ENCODE assay signal across 8 cellular contexts in genomic region chr5:138463335-138464017, GRCh38. TPM values are rescaled to one million over a fixed set of nuclear protein-coding genes. Genes with fewer than 3 reads are reported as not detected.
A peak's percentile ranks its signal among the peaks of the same experiment; 100 is the strongest.
DNase-seq lines count a peak whose midpoint lies in the region; ATAC-seq and TF ChIP-seq lines count a peak whose summit lies in the region.

No MANE protein-coding gene starts in this region.

- H3K9me3 Mint-ChIP-seq in brain, result peaks cover 0 to 19% (median 3%) of the 10 kb centered on the region in 5 experiments

- peak overlapping the region; percentile 72 to 96 (median 84) for H3K4me3 ChIP-seq in BLaER1 treated with 17β-estradiol and CSF1 and Interleukin-3, amounts not matched to agents 10 nM and 100 nM
- H3K4me3 ChIP-seq in right lobe of liver (peak overlapping the region; percentile 65 to 91 (median 67)), transverse colon (peak overlapping the region; percentile 21 to 87 (median 80))

- peaks cover 13 to 29% (median 24%) of the 10 kb centered on the region in 11 experiments for H3K36me3 ChIP-seq in BLaER1 treated with 17β-estradiol and CSF1 and Interleukin-3, amounts not matched to agents 10 nM and 100 nM
- H3K36me3 ChIP-seq in right lobe of liver (no peaks in the 10 kb centered on the region), transverse colon (no peaks in the 10 kb centered on the region)

- peak overlapping the region; percentile 88 to 95 (median 93) for H3K27ac ChIP-seq in BLaER1 treated with 17β-estradiol and CSF1 and Interleukin-3, amounts not matched to agents 10 nM and 100 nM
- H3K27ac ChIP-seq in right lobe of liver (peak overlapping the region; percentile 93 to 97 (median 97)), transverse colon (peak overlapping the region; percentile 95 to 99 (median 98))

- H3K4me2 ChIP-seq in BLaER1 treated with 17β-estradiol and CSF1 and Interleukin-3, amounts not matched to agents 10 nM and 100 nM, result peak overlapping the region; percentile 82 to 98 (median 95)

- in situ Hi-C loops in transverse colon (cut with MboI; ENCODE audit: low pct_ligation_motif_present in 1 of 4, low pct_unique_long_range_greater_than_20kb in 1 of 4, low sequenced_read_pairs in 3 of 4), result no loop called here

- intact Hi-C loops in right lobe of liver (cut with DNase I) (no loop called here), transverse colon (cut with DNase I; ENCODE audit: low total_unique reads) (loop anchor here (5.0 kb wide), 1 partner anchor 79 kb away; the partner anchor contains the start of gene ETF1)

- TF ChIP-seq POLR2A in right lobe of liver (IDR thresholded peaks at IDR 0.05) (no peak), transverse colon (IDR thresholded peaks at IDR 0.05) (no peak)

- H3K4me1 Mint-ChIP-seq in brain, result peaks cover 46% of the 10 kb centered on the region

- TF ChIP-seq EP300 in transverse colon (IDR thresholded peaks at IDR 0.05; ENCODE audit: low read depth), result no peak

- peaks cover 21% of the 10 kb centered on the region for H3K36me3 Mint-ChIP-seq in brain

- peak overlapping the region; percentile 85 to 95 (median 89) for H3K4me3 Mint-ChIP-seq in brain

- peak overlapping the region; percentile 93 to 99 (median 98) for H3K27ac Mint-ChIP-seq in brain

- ATAC-seq in right lobe of liver (peak in 2 of 4 donors; percentile 0 to 2), HG03378 (IDR thresholded peaks at IDR 0.05; ENCODE audit: unreplicated experiment) (no peak)

- H3K4me1 ChIP-seq in BLaER1 treated with 17β-estradiol and CSF1 and Interleukin-3, amounts not matched to agents 10 nM and 100 nM, result peaks cover 63 to 73% (median 69%) of the 10 kb centered on the region in 10 experiments
- H3K4me1 ChIP-seq in right lobe of liver, result peaks cover 0 to 11% (median 5%) of the 10 kb centered on the region in 4 donors
- peaks cover 12 to 40% (median 23%) of the 10 kb centered on the region in 4 donors for H3K4me1 ChIP-seq in transverse colon

- WGBS in right lobe of liver (ENCODE audit: insufficient coverage, low coverage, low lambda C conversion rate, missing lambda C conversion rate), result 7% methylated on average over 13 of the region's 23 CpGs
- WGBS in transverse colon (ENCODE audit: low coverage in 1 of 2), 2 donors, result 18 to 53% methylated on average over 2 to 23 of the region's 23 CpGs

- peaks cover 0 to 8% (median 0%) of the 10 kb centered on the region in 11 experiments; a peak in 1 of 22 replicates for H3K9me3 ChIP-seq in BLaER1 treated with 17β-estradiol and CSF1 and Interleukin-3, amounts not matched to agents 10 nM and 100 nM (replicated peaks in 1 of 11)
- H3K9me3 ChIP-seq in right lobe of liver (no peaks in the 10 kb centered on the region), transverse colon (no peaks in the 10 kb centered on the region)

- peaks cover 13% of the 10 kb centered on the region for H3K27me3 Mint-ChIP-seq in brain

- no peak for TF ChIP-seq CTCF in brain (conservative IDR thresholded peaks at IDR 0.05)
- no peak for TF ChIP-seq CTCF in right lobe of liver (IDR thresholded peaks at IDR 0.05)
- TF ChIP-seq CTCF in transverse colon (IDR thresholded peaks at IDR 0.05), result no peak

- peaks cover 31 to 32% (median 32%) of the 10 kb centered on the region in 11 experiments for H4K20me1 ChIP-seq in BLaER1 treated with 17β-estradiol and CSF1 and Interleukin-3, amounts not matched to agents 10 nM and 100 nM

- DNase-seq in LHCN-M2 (ENCODE audit: low read depth), result peak; percentile 29
- no peak for DNase-seq in right lobe of liver
- peak; percentile 41 for DNase-seq in transverse colon
- no peak for DNase-seq in hepatic stellate cell (ENCODE audit: low spot score)
- DNase-seq in NCI-H345 (lab: John Stamatoyannopoulos, UW), result no peak

- peaks cover 0 to 16% (median 0%) of the 10 kb centered on the region in 11 experiments; a peak in 5 of 22 replicates for H3K27me3 ChIP-seq in BLaER1 treated with 17β-estradiol and CSF1 and Interleukin-3, amounts not matched to agents 10 nM and 100 nM
- H3K27me3 ChIP-seq in right lobe of liver, result no peaks in the 10 kb centered on the region
- H3K27me3 ChIP-seq in transverse colon, result no peaks in the 10 kb centered on the region

- H3K9ac ChIP-seq in BLaER1 treated with 17β-estradiol and CSF1 and Interleukin-3, amounts not matched to agents 10 nM and 100 nM, result peak overlapping the region; percentile 85 to 97 (median 90)

RNA-seq across cellular contexts. Expression of gene EGR1, which starts 1.8 kb away (rescaled TPM):
- total RNA-seq in LHCN-M2 (2014; rRNA removed), result 4.1 and 7.2 TPM in 2 replicates
- polyA plus RNA-seq in LHCN-M2 (2012), result 21.7 TPM
- 6.8 TPM for polyA plus RNA-seq in brain (ENCODE audit: insufficient read depth, low read depth, low replicate concordance)
- 10 to 100 TPM in 5 of 6 experiments, 1 to 10 TPM in 1; 6.6 to 72.9 (median 16.6) TPM for total RNA-seq in right lobe of liver
- 10 to 100 TPM; 56.0 to 69.9 (median 65.0) TPM for total RNA-seq in transverse colon

RNA-seq across cellular contexts. Expression of gene REEP2, which starts 24.6 kb away (rescaled TPM):
- 9.0 and 11.0 TPM in 2 replicates for total RNA-seq in LHCN-M2 (2014; rRNA removed)
- 9.1 TPM for polyA plus RNA-seq in LHCN-M2 (2012)
- 111 TPM for polyA plus RNA-seq in brain (ENCODE audit: insufficient read depth, low read depth, low replicate concordance)
- not detected for total RNA-seq in right lobe of liver
- total RNA-seq in transverse colon, result 1 to 10 TPM; 2.9 to 6.4 (median 4.8) TPM

Comparison
In these comparisons a context has a peak if more than half of its experiments do, and no peak if none do; other contexts are left out.
1. DNase-seq: peak in LHCN-M2 (single experiment) and transverse colon (single experiment); none in right lobe of liver (0 of 3), hepatic stellate cell (single experiment) and NCI-H345 (single experiment).
2. Peak in every context shown above with its lines, with median percentiles within 50 percentile points of each other: H3K27ac ChIP-seq and H3K4me3 ChIP-seq.